8 cellular contexts compared by ENCODE assay signal in the genomic region with DNA sequence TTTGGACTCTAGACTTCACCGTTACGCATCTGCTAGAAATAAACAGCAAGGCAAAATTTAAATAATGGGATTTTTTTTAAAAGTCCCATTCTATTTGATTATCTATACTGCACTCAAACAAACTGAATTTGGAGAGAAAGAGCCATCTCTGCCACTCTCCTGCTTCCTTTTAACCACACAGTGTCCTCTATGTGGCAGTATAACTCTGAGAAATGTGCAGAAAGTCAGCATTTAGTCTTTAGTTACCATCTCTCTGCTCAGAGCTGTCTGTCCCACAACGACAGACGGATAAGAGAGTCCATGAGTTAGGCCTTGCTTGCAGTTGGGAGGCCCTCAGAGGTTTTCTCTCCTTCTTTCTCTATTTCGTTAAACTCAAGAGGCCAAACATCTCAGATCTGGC. TPM values are rescaled to one million over a fixed set of nuclear protein-coding genes. Genes with fewer than 3 reads are reported as not detected.
A peak's percentile ranks its signal among the peaks of the same experiment; 100 is the strongest.
DNase-seq lines count a peak whose midpoint lies in the region; TF ChIP-seq lines count a peak whose summit lies in the region.

No MANE protein-coding gene starts in this region.

- H3K27me3 ChIP-seq in OCI-LY3 (ENCODE audit: low read depth, low read length) = no peaks in the 10 kb centered on the region
- peaks cover 0 to 12% (median 0%) of the 10 kb centered on the region in 4 donors for H3K27me3 ChIP-seq in esophagus squamous epithelium
- no peaks in the 10 kb centered on the region for H3K27me3 ChIP-seq in CD4-positive, alpha-beta memory T cell (ENCODE audit: insufficient read depth, low read length)

- 72 to 73% methylated on average over 5 of the region's 5 CpGs for WGBS in esophagus squamous epithelium, 2 donors

- H3K4me3 ChIP-seq in OCI-LY3 (ENCODE audit: low read length) (no peak overlapping the region), esophagus squamous epithelium (no peak overlapping the region), retinal pigment epithelial cell (ENCODE audit: low read length) (no peak overlapping the region)
- H3K4me3 ChIP-seq in CD4-positive, alpha-beta memory T cell (ENCODE audit: low read length in 2 of 2) = no peak overlapping the region

- DNase-seq in NCI-H1694 (lab: John Stamatoyannopoulos, UW) (peak; percentile 3), NCI-H1694 treated with DMSO at 0.1 percent for 48 hours (lab: John Stamatoyannopoulos, UW) (no peak), esophagus squamous epithelium (lab: John Stamatoyannopoulos, UW) (no peak), retinal pigment epithelial cell (ENCODE audit: low read depth) (no peak), activated gamma-delta T cell treated with Interleukin-2 at 50 U/mL for 16 hours (no peak)
- no peak for DNase-seq in CD4-positive, alpha-beta memory T cell
- no peak for DNase-seq in effector CD4-positive, alpha-beta T cell

- no peaks in the 10 kb centered on the region for H4K20me1 ChIP-seq in OCI-LY3 (ENCODE audit: insufficient read depth, low read length)

- H3K36me3 Mint-ChIP-seq in CD4-positive, alpha-beta memory T cell = no peaks in the 10 kb centered on the region

- no peaks in the 10 kb centered on the region for H3K79me2 ChIP-seq in OCI-LY3 (ENCODE audit: low read length)

- intact Hi-C loops in esophagus squamous epithelium (cut with DNase I) = no loop called here
- intact Hi-C loops in CD4-positive, alpha-beta memory T cell (cut with micrococcal nuclease) = no loop called here

- no peak overlapping the region for H3K27ac ChIP-seq in OCI-LY3 (ENCODE audit: low read length)
- no peak overlapping the region for H3K27ac ChIP-seq in esophagus squamous epithelium
- H3K27ac ChIP-seq in CD4-positive, alpha-beta memory T cell (ENCODE audit: low read depth, low read length) = no peak overlapping the region

- no peak overlapping the region for H3K4me3 Mint-ChIP-seq in CD4-positive, alpha-beta memory T cell

- POLR2A ChIA-PET in CD4-positive, alpha-beta memory T cell (lab: Charles Lee; ENCODE audit: partially characterized antibody) = no interaction called here

- H3K4me1 ChIP-seq in OCI-LY3 (ENCODE audit: low read length) = peaks cover 4% of the 10 kb centered on the region; the same call in 1 of the 2 replicates
- H3K4me1 ChIP-seq in esophagus squamous epithelium = no peaks in the 10 kb centered on the region
- no peaks in the 10 kb centered on the region for H3K4me1 ChIP-seq in CD4-positive, alpha-beta memory T cell (ENCODE audit: insufficient read depth, low read length)

- no peak overlapping the region for H3K27ac Mint-ChIP-seq in CD4-positive, alpha-beta memory T cell

- no peak for TF ChIP-seq POLR2A in esophagus squamous epithelium (IDR thresholded peaks at IDR 0.05)

- TF ChIP-seq CTCF in OCI-LY3 (IDR thresholded peaks at IDR 0.05; ENCODE audit: low read depth, low read length) (peak; percentile 76), esophagus squamous epithelium (IDR thresholded peaks at IDR 0.05) (peak in 4 of 6 experiments; percentile 7 to 50 (median 22)), retinal pigment epithelial cell (conservative IDR thresholded peaks at IDR 0.05; ENCODE audit: low read depth, low read length) (peak; percentile 54)

- H3K9me3 Mint-ChIP-seq in CD4-positive, alpha-beta memory T cell = no peaks in the 10 kb centered on the region

- no peaks in the 10 kb centered on the region for H3K4me1 Mint-ChIP-seq in CD4-positive, alpha-beta memory T cell

- peak overlapping the region; percentile 9; the same call in 1 of the 2 replicates for H3K4me2 ChIP-seq in OCI-LY3 (ENCODE audit: low read length)

- H3K9me3 ChIP-seq in OCI-LY3 (ENCODE audit: insufficient read depth, low read length) = no peaks in the 10 kb centered on the region
- H3K9me3 ChIP-seq in esophagus squamous epithelium = no peaks in the 10 kb centered on the region
- no peaks in the 10 kb centered on the region for H3K9me3 ChIP-seq in CD4-positive, alpha-beta memory T cell (ENCODE audit: control insufficient read depth in 1 of 2, low read length in 2 of 2)

- peaks cover 2 to 5% of the 10 kb centered on the region in 2 donors for H3K27me3 Mint-ChIP-seq in CD4-positive, alpha-beta memory T cell

- H2AFZ ChIP-seq in OCI-LY3 (ENCODE audit: low read depth, low read length) = peak overlapping the region; percentile 40; the same call in 1 of the 2 replicates

- no peak overlapping the region for H3K9ac ChIP-seq in OCI-LY3 (ENCODE audit: low read length)

- H3K36me3 ChIP-seq in OCI-LY3 (replicated peaks; ENCODE audit: low read depth, low read length) (no peaks in the 10 kb centered on the region), esophagus squamous epithelium (no peaks in the 10 kb centered on the region)
- H3K36me3 ChIP-seq in CD4-positive, alpha-beta memory T cell (ENCODE audit: insufficient read depth, low read length) = no peaks in the 10 kb centered on the region

- CTCF ChIA-PET in CD4-positive, alpha-beta memory T cell (lab: Charles Lee; ENCODE audit: partially characterized antibody) = no interaction called here

RNA-seq across cellular contexts. Expression of gene CCNA1, which starts 21.2 kb away (rescaled TPM):
- total RNA-seq in esophagus squamous epithelium = 1 to 10 TPM in 2 of 4 donors, under 1 TPM in 1, not detected in 1; 0.38 to 5.4 (median 1.3) TPM
- not detected for total RNA-seq in CD4-positive, alpha-beta memory T cell
- polyA plus RNA-seq in CD4-positive, alpha-beta memory T cell = not detected

Comparison
In these comparisons a context has a peak if more than half of its experiments do, and no peak if none do; other contexts are left out.
1. CTCF ChIP-seq: peak in every context shown above with its lines; median percentile 76 in OCI-LY3; 54 in retinal pigment epithelial cell; 22 in esophagus squamous epithelium.